In genomic region chr9:78235771-78236510, GRCh38 we compare ENCODE assay signal across 8 cellular contexts. TPM values are rescaled to one million over a fixed set of nuclear protein-coding genes. Genes with fewer than 3 reads are reported as not detected.
DNase-seq lines count a peak whose midpoint lies in the region; ATAC-seq and TF ChIP-seq lines count a peak whose summit lies in the region.

CEP78 (plus strand) TSS chr9:78236075; CDS start chr9:78236351, 276 bp downstream.

- H3K9me3 ChIP-seq in CD4-positive, CD25-positive, alpha-beta regulatory T cell (ENCODE audit: control insufficient read depth in 2 of 2, low read length in 2 of 2) = no peaks in the 10 kb centered on the region
- no peaks in the 10 kb centered on the region for H3K9me3 ChIP-seq in duodenal mucosa (ENCODE audit: control insufficient read depth in 1 of 2, low read length in 2 of 2)
- H3K9me3 ChIP-seq in right lobe of liver = no peaks in the 10 kb centered on the region

- 0% methylated on average over 17 of the region's 86 CpGs for WGBS in right lobe of liver (ENCODE audit: insufficient coverage, low coverage, low lambda C conversion rate, missing lambda C conversion rate)

- peaks cover 31% of the 10 kb centered on the region for H3K4me1 ChIP-seq in CD4-positive, CD25-positive, alpha-beta regulatory T cell (ENCODE audit: control insufficient read depth, insufficient read depth, low read length, poor library complexity, severe bottlenecking)
- H3K4me1 ChIP-seq in duodenal mucosa (ENCODE audit: control insufficient read depth in 1 of 2, insufficient read depth in 2 of 2, low read length in 2 of 2) = peaks cover 6 to 16% of the 10 kb centered on the region in 2 donors
- H3K4me1 ChIP-seq in right lobe of liver = no peaks in the 10 kb centered on the region

- peak; percentile 97 for ATAC-seq in CD4-positive, CD25-positive, alpha-beta regulatory T cell (ENCODE audit: low read depth in 2 of 2)
- ATAC-seq in GM19395 (IDR thresholded peaks at IDR 0.05; ENCODE audit: unreplicated experiment) (peak; percentile 96), HG03558 (IDR thresholded peaks at IDR 0.05; ENCODE audit: extremely low read depth, unreplicated experiment) (peak; percentile 98), right lobe of liver (peak; percentile 97 to 99 (median 98))

- CTCF ChIA-PET in activated CD4-positive, alpha-beta memory T cell treated with anti-CD3 and anti-CD28 coated beads for 36 hours (lab: Charles Lee) = interaction anchor here (1.1 to 1.4 kb wide), 2 partner anchors 21 to 120 kb away, joined by 3 to 5 read pairs; no protein-coding TSS in a partner anchor

- peak; percentile 69 for TF ChIP-seq POLR2A in right lobe of liver (IDR thresholded peaks at IDR 0.05)

- H3K4me1 Mint-ChIP-seq in CD4-positive, CD25-positive, alpha-beta regulatory T cell = peaks cover 20 to 43% (median 31%) of the 10 kb centered on the region in 4 donors
- peaks cover 31% of the 10 kb centered on the region for H3K4me1 Mint-ChIP-seq in activated CD4-positive, alpha-beta memory T cell treated with anti-CD3 and anti-CD28 coated beads for 36 hours (ENCODE audit: low read depth)

- H3K36me3 ChIP-seq in CD4-positive, CD25-positive, alpha-beta regulatory T cell (ENCODE audit: control insufficient read depth, insufficient read depth, low read length) = peaks cover 2% of the 10 kb centered on the region
- H3K36me3 ChIP-seq in duodenal mucosa (ENCODE audit: control insufficient read depth in 1 of 2, insufficient read depth in 2 of 2, low read length in 2 of 2) (no peaks in the 10 kb centered on the region), right lobe of liver (peaks cover 0 to 5% (median 0%) of the 10 kb centered on the region in 4 donors)

- no peaks in the 10 kb centered on the region for H3K9me3 Mint-ChIP-seq in CD4-positive, CD25-positive, alpha-beta regulatory T cell
- H3K9me3 Mint-ChIP-seq in activated CD4-positive, alpha-beta memory T cell treated with anti-CD3 and anti-CD28 coated beads for 36 hours = no peaks in the 10 kb centered on the region

- peak within 1 kb of the TSS; percentile 79 for H3K27ac ChIP-seq in CD4-positive, CD25-positive, alpha-beta regulatory T cell (ENCODE audit: insufficient read depth, low read length, poor library complexity, severe bottlenecking)
- H3K27ac ChIP-seq in duodenal mucosa (ENCODE audit: low read depth, low read length) (peak within 1 kb of the TSS; percentile 70), right lobe of liver (peak within 1 kb of the TSS; percentile 77 to 86 (median 84))

- peak within 1 kb of the TSS in 1 of 4 donors; percentile 95 for H3K4me3 Mint-ChIP-seq in CD4-positive, CD25-positive, alpha-beta regulatory T cell
- H3K4me3 Mint-ChIP-seq in activated CD4-positive, alpha-beta memory T cell treated with anti-CD3 and anti-CD28 coated beads for 36 hours = peak within 1 kb of the TSS; percentile 94

- intact Hi-C loops in activated CD4-positive, alpha-beta memory T cell treated with anti-CD3 and anti-CD28 coated beads for 36 hours (cut with micrococcal nuclease) = loop anchor here (1.0 to 10.0 kb wide), 4 partner anchors 35 to 1061 kb away; partner anchors contain the start of genes GNAQ, PSAT1 and VPS13A
- intact Hi-C loops in right lobe of liver (cut with DNase I) = no loop called here

- H3K27ac Mint-ChIP-seq in CD4-positive, CD25-positive, alpha-beta regulatory T cell = peak within 1 kb of the TSS in 2 of 3 donors; percentile 97 to 99
- H3K27ac Mint-ChIP-seq in activated CD4-positive, alpha-beta memory T cell treated with anti-CD3 and anti-CD28 coated beads for 36 hours = peak within 1 kb of the TSS; percentile 91

- H3K4me3 ChIP-seq in CD4-positive, CD25-positive, alpha-beta regulatory T cell (ENCODE audit: low read depth, low read length) = peak within 1 kb of the TSS; percentile 92
- peak within 1 kb of the TSS; percentile 89 to 93 for H3K4me3 ChIP-seq in duodenal mucosa (ENCODE audit: low read depth in 1 of 2, low read length in 2 of 2)
- H3K4me3 ChIP-seq in right lobe of liver = peak within 1 kb of the TSS; percentile 67 to 90 (median 79)

- no peaks in the 10 kb centered on the region for H3K27me3 ChIP-seq in CD4-positive, CD25-positive, alpha-beta regulatory T cell (ENCODE audit: control insufficient read depth, insufficient read depth, low read length)
- H3K27me3 ChIP-seq in duodenal mucosa (ENCODE audit: control insufficient read depth in 1 of 2, insufficient read depth in 2 of 2, low read length in 2 of 2) = no peaks in the 10 kb centered on the region
- H3K27me3 ChIP-seq in right lobe of liver = no peaks in the 10 kb centered on the region

- peaks cover 5% of the 10 kb centered on the region for H3K27me3 Mint-ChIP-seq in CD4-positive, CD25-positive, alpha-beta regulatory T cell
- H3K27me3 Mint-ChIP-seq in activated CD4-positive, alpha-beta memory T cell treated with anti-CD3 and anti-CD28 coated beads for 36 hours = no peaks in the 10 kb centered on the region

- H3K36me3 Mint-ChIP-seq in CD4-positive, CD25-positive, alpha-beta regulatory T cell = peaks cover 8% of the 10 kb centered on the region
- peaks cover 15% of the 10 kb centered on the region for H3K36me3 Mint-ChIP-seq in activated CD4-positive, alpha-beta memory T cell treated with anti-CD3 and anti-CD28 coated beads for 36 hours

- TF ChIP-seq CTCF in right lobe of liver (IDR thresholded peaks at IDR 0.05) = no peak

- DNase-seq in CD4-positive, CD25-positive, alpha-beta regulatory T cell = peak; percentile 80 to 94 (median 84)
- DNase-seq in NCI-H82 (lab: John Stamatoyannopoulos, UW) (peak; percentile 95), right lobe of liver (peak; percentile 96 to 97 (median 96))
- DNase-seq in activated CD4-positive, alpha-beta memory T cell treated with anti-CD3 and anti-CD28 coated beads for 36 hours = peak; percentile 93
- peak; percentile 90 for DNase-seq in stimulated activated CD4-positive, alpha-beta T cell treated with anti-CD3 and anti-CD28 coated beads, Interleukin-4, amount 100 ng/mL, for 24 hours

- H3K9ac ChIP-seq in duodenal mucosa (ENCODE audit: low read depth in 1 of 2, low read length in 2 of 2) = peak within 1 kb of the TSS; percentile 75 to 85

- POLR2A ChIA-PET in activated CD4-positive, alpha-beta memory T cell treated with anti-CD3 and anti-CD28 coated beads for 36 hours (lab: Charles Lee) = interaction anchor here (0.6 to 2.3 kb wide), 4 partner anchors 11 to 1336 kb away, joined by 3 to 19 read pairs (median 4); partner anchors contain the start of genes PSAT1 and TLE4

RNA-seq across cellular contexts. Expression of gene CEP78, which starts in this region (rescaled TPM):
- 39.8 TPM for total RNA-seq in CD4-positive, CD25-positive, alpha-beta regulatory T cell
- polyA plus RNA-seq in CD4-positive, CD25-positive, alpha-beta regulatory T cell = 10 to 100 TPM; 24.9 to 43.6 (median 28.6) TPM
- total RNA-seq in activated CD4-positive, alpha-beta memory T cell treated with anti-CD3 and anti-CD28 coated beads for 36 hours = 10 to 100 TPM; 40.1 to 42.2 TPM
- 10 to 100 TPM in 1 of 6 experiments, 1 to 10 TPM in 5; 5.5 to 10.4 (median 8.7) TPM for total RNA-seq in right lobe of liver

Comparison
In these comparisons a context has a peak if more than half of its experiments do, and no peak if none do; other contexts are left out.
1. Peak in every context shown above with its lines: DNase-seq, ATAC-seq, H3K4me3 ChIP-seq and H3K27ac ChIP-seq.